ENCODE assay signal across 9 cellular contexts in the genomic region with DNA sequence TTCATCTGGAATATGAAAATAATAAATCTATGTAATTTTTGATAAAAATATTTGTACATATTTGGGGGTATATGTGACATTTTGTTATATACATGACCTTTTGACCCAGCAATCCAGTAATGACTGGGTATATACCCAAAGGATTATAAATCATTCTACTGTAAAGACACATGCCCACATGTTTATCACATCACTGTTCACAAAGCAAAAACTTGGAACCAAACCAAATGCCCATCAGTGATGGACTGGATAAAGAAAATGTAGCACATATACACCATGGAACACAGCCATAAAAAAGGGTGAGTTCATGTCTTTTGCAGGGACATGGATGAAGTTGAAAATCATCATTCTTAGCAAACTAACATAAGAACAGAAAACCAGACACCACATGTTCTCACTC.
"Had no signal": no experiment of that assay in that cellular context is flagged by ENCODE, and none has a peak within 500 bp of the region (broad histone marks: within the 10 kb centered on the region; RNA-seq: fewer than 3 reads in every experiment).

No MANE protein-coding gene starts in this region.

- H3K4me1 Mint-ChIP-seq: GM23338, H9 had no signal

- H3K4me2 ChIP-seq: GM23338 had no signal

- H3K4me3 ChIP-seq: GM23248, GM23338, HAP-1 had no signal

- H3K36me3 ChIP-seq: HAP-1 had no signal

- H3K9ac ChIP-seq: GM23248 had no signal

- ATAC-seq: GM23338, HCT116 had no signal

- DNase-seq: GM23248, GOT3, H7, H9, HCEC 1CT, HFFc6 had no signal

- H3K4me3 Mint-ChIP-seq: GM23338, H9, HFFc6 had no signal

- H2AFZ ChIP-seq: GM23248, GM23338 had no signal

- H3K27ac Mint-ChIP-seq: GM23338, H9, HFFc6 had no signal

- H3K4me1 ChIP-seq: HAP-1 had no signal

- H3K9me3 Mint-ChIP-seq: GM23338, H9 had no signal

- H3K9me3 ChIP-seq: HAP-1 had no signal

- H3K27ac ChIP-seq: GM23248 had no signal
